ENCODE assay signal across 10 cellular contexts in the genomic region with DNA sequence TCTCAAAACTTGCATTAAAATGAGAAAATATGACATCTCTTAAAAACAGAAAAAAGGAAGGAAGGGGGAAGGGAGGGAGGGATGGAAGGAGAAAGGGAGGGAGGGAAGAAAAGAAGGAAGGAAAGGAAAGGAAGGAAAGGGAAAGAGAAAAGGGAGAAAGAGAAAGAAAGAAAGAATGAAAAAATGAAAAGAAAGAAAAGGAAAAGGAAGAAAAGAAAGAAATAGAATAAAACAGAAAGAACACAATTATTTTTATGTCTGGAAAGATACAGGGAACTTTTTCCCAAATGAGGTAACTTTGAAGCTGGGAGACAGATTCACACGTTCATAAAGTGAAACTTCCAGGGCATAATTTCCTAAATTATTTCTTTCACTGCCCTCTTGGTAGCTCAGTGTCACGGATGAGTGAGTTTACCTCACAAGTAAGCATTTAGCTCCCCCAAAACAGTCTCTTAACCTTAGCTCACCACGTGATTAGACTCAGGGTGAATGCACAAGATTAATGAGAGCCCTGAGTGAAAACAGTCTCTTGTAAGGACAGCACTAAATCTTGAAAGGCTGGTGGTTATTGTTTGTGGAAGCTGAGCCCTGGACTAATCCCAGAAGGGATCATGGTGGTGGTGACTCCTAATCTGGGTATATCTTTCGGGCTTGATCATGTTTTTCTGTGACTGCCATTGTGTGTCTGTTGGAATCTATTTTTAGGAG.
A peak's percentile ranks its signal among the peaks of the same experiment; 100 is the strongest.
DNase-seq lines count a peak whose midpoint lies in the region; ATAC-seq, FAIRE-seq and TF ChIP-seq lines count a peak whose summit lies in the region.
"Had no signal": no experiment of that assay in that cellular context is flagged by ENCODE, and none has a peak within 500 bp of the region (broad histone marks: within the 10 kb centered on the region; RNA-seq: fewer than 3 reads in every experiment).

No MANE protein-coding gene starts in this region.

- DNase-seq in astrocyte (ENCODE audit: low read depth) (peak; percentile 12), retina (peak; percentile 49), middle frontal gyrus (ENCODE audit: extremely low spot score, low spot score) (no peak), NCI-H1092 (lab: John Stamatoyannopoulos, UW) (no peak)
- no peak for DNase-seq in stimulated activated naive CD8-positive, alpha-beta T cell treated with anti-CD3 and anti-CD28 coated beads, Interleukin-15, Interleukin-2, amounts not matched to agents 100 U/mL and 50 U/mL, for 24 hours
- DNase-seq: Kasumi-1, left lung had no signal

- H3K4me3 ChIP-seq in astrocyte (ENCODE audit: insufficient read depth, low read depth, low read length): no peak overlapping the region
- H3K4me3 ChIP-seq: left lung had no signal

- no peaks in the 10 kb centered on the region for H3K9me3 ChIP-seq in astrocyte (ENCODE audit: insufficient read depth, low read depth, low read length)
- H3K9me3 ChIP-seq: left lung had no signal

- H3K27ac ChIP-seq in astrocyte (ENCODE audit: low read depth, low read length): no peak overlapping the region
- H3K27ac ChIP-seq: left lung had no signal

- peak; percentile 54 for FAIRE-seq in astrocyte (lab: Jason Lieb, UNC)

- H3K27me3 ChIP-seq in astrocyte (ENCODE audit: insufficient read depth, low read length): no peaks in the 10 kb centered on the region
- H3K27me3 ChIP-seq: left lung had no signal

- no peak overlapping the region for H3K9ac ChIP-seq in astrocyte (ENCODE audit: low read length)

- H3K27ac Mint-ChIP-seq in astrocyte (ENCODE audit: unreplicated experiment): peak overlapping the region; percentile 95

- H3K36me3 Mint-ChIP-seq in astrocyte (ENCODE audit: low read depth, unreplicated experiment): no peaks in the 10 kb centered on the region

- TF ChIP-seq CTCF in astrocyte (IDR thresholded peaks at IDR 0.05; ENCODE audit: insufficient read depth, low read depth, low read length): no peak

- no peaks in the 10 kb centered on the region for H3K36me3 ChIP-seq in astrocyte (ENCODE audit: insufficient read depth, low read length)
- H3K36me3 ChIP-seq: left lung had no signal

- H3K4me3 Mint-ChIP-seq in astrocyte (ENCODE audit: unreplicated experiment): no peak overlapping the region

- H4K20me1 ChIP-seq in astrocyte (ENCODE audit: insufficient read depth, low read length): no peaks in the 10 kb centered on the region

- H3K4me1 Mint-ChIP-seq in astrocyte (ENCODE audit: low read depth, unreplicated experiment): peaks cover 47% of the 10 kb centered on the region

- no peaks in the 10 kb centered on the region for H3K9me3 Mint-ChIP-seq in astrocyte (ENCODE audit: unreplicated experiment)

- ATAC-seq in GM18498 (IDR thresholded peaks at IDR 0.05; ENCODE audit: unreplicated experiment): peak; percentile 72
- peak; percentile 63 for ATAC-seq in HG03520 (IDR thresholded peaks at IDR 0.05; ENCODE audit: unreplicated experiment)
- no peak for ATAC-seq in GM21526 (IDR thresholded peaks at IDR 0.05; ENCODE audit: low FRiP score, unreplicated experiment)
- ATAC-seq in stimulated activated naive CD8-positive, alpha-beta T cell treated with anti-CD3 and anti-CD28 coated beads, Interleukin-15, Interleukin-2, amounts not matched to agents 100 U/mL and 50 U/mL, for 24 hours: no peak
- ATAC-seq: left lung had no signal

- peaks cover 5% of the 10 kb centered on the region for H3K4me1 ChIP-seq in astrocyte (ENCODE audit: insufficient read depth, low read length)

- no peaks in the 10 kb centered on the region for H3K27me3 Mint-ChIP-seq in astrocyte (ENCODE audit: low read depth, unreplicated experiment)

- H3K79me2 ChIP-seq in astrocyte (ENCODE audit: insufficient read depth, low read length): no peaks in the 10 kb centered on the region

- peak overlapping the region; percentile 57 for H2AFZ ChIP-seq in astrocyte (ENCODE audit: low read depth, low read length)

- no peak overlapping the region for H3K4me2 ChIP-seq in astrocyte (ENCODE audit: low read length)

Comparison
In these comparisons a context has a peak if more than half of its experiments do, and no peak if none do; other contexts are left out.
1. ATAC-seq: peak in GM18498 (single experiment) and HG03520 (single experiment); none in GM21526 (single experiment) and stimulated activated naive CD8-positive, alpha-beta T cell treated with anti-CD3 and anti-CD28 coated beads, Interleukin-15, Interleukin-2, amounts not matched to agents 100 U/mL and 50 U/mL, for 24 hours (single experiment).
2. DNase-seq: peak in astrocyte (single experiment) and retina (single experiment); none in middle frontal gyrus (single experiment), stimulated activated naive CD8-positive, alpha-beta T cell treated with anti-CD3 and anti-CD28 coated beads, Interleukin-15, Interleukin-2, amounts not matched to agents 100 U/mL and 50 U/mL, for 24 hours (single experiment) and NCI-H1092 (single experiment).